38 cellular contexts compared by ENCODE assay signal in genomic region chr14:49381778-49382177, GRCh38.
"Had no signal": no experiment of that assay in that cellular context is flagged by ENCODE, and none has a peak within 500 bp of the region (broad histone marks: within the 10 kb centered on the region; RNA-seq: fewer than 3 reads in every experiment).

No MANE protein-coding gene starts in this region.

- H3K4me1 ChIP-seq: adrenal gland, ascending aorta, body of pancreas, breast epithelium had no signal

- H3K4me1 Mint-ChIP-seq: activated naive CD4-positive, alpha-beta T cell treated with anti-CD3 and anti-CD28 coated beads, Interleukin-2, amount 10 ng/mL, durations not matched to agents 7 days and 5 days; activated naive CD4-positive, alpha-beta T cell treated with anti-CD3 and anti-CD28 coated beads, Interleukin-2, amount 50 U/mL, for 24 hours; activated naive CD8-positive, alpha-beta T cell treated with anti-CD3 and anti-CD28 coated beads for 36 hours; activated naive CD8-positive, alpha-beta T cell treated with anti-CD3 and anti-CD28 coated beads, Interleukin-2, amount 10 ng/mL, durations not matched to agents 7 days and 5 days; activated naive CD8-positive, alpha-beta T cell treated with anti-CD3 and anti-CD28 coated beads, Interleukin-2, amount 50 U/mL, for 24 hours; activated T-helper 17 cell treated with anti-CD3 and anti-CD28 coated beads, Interleukin-2, amount 50 U/mL, for 72 hours; brain; central memory CD8-positive, alpha-beta T cell had no signal

- H3K9me3 Mint-ChIP-seq: activated naive CD4-positive, alpha-beta T cell treated with anti-CD3 and anti-CD28 coated beads for 36 hours; activated naive CD4-positive, alpha-beta T cell treated with anti-CD3 and anti-CD28 coated beads, Interleukin-2, amount 10 ng/mL, durations not matched to agents 7 days and 5 days; activated naive CD8-positive, alpha-beta T cell treated with anti-CD3 and anti-CD28 coated beads, Interleukin-2, amount 10 ng/mL, durations not matched to agents 7 days and 5 days had no signal

- H3K27ac Mint-ChIP-seq: activated naive CD4-positive, alpha-beta T cell treated with anti-CD3 and anti-CD28 coated beads for 36 hours; activated naive CD4-positive, alpha-beta T cell treated with anti-CD3 and anti-CD28 coated beads, Interleukin-2, amount 10 ng/mL, durations not matched to agents 7 days and 5 days; activated naive CD4-positive, alpha-beta T cell treated with anti-CD3 and anti-CD28 coated beads, Interleukin-2, amount 50 U/mL, for 24 hours; activated naive CD4-positive, alpha-beta T cell treated with anti-CD3 and anti-CD28 coated beads, Interleukin-2, amount 50 U/mL, for 72 hours; activated naive CD8-positive, alpha-beta T cell; activated naive CD8-positive, alpha-beta T cell treated with anti-CD3 and anti-CD28 coated beads for 36 hours; activated naive CD8-positive, alpha-beta T cell treated with anti-CD3 and anti-CD28 coated beads, Interleukin-2, amount 10 ng/mL, durations not matched to agents 7 days and 5 days; activated naive CD8-positive, alpha-beta T cell treated with anti-CD3 and anti-CD28 coated beads, Interleukin-2, amount 50 U/mL, for 24 hours; activated T-cell treated with anti-CD3 and anti-CD28 coated beads, Interleukin-2, amount 50 U/mL, for 24 hours; activated T-cell treated with anti-CD3 and anti-CD28 coated beads, Interleukin-2, amount 50 U/mL, for 72 hours; activated T-helper 1 cell treated with anti-CD3 and anti-CD28 coated beads, Interleukin-12 subunit alpha, Interleukin-12 subunit beta, Interleukin-2, Interleukin-4 antibody, amounts not matched to agents 30 ng/mL and 10 ng/mL and 1 ng/mL, durations not matched to agents 14 hours and 24 hours and 36 hours; activated T-helper 17 cell treated with anti-CD3 and anti-CD28 coated beads, Interleukin-2, amount 50 U/mL, for 72 hours; activated T-helper 2 cell treated with anti-CD3 and anti-CD28 coated beads, Interferon-gamma antibody, Interleukin-2, Interleukin-4, amounts not matched to agents 10 μg/mL and 5 μg/mL and 100 μg/mL, durations not matched to agents 14 hours and 24 hours and 36 hours; brain had no signal

- H3K27me3 ChIP-seq: adrenal gland, ascending aorta, body of pancreas, brain microvascular endothelial cell, breast epithelium, cardiac muscle cell had no signal

- H3K4me3 ChIP-seq: adrenal gland, ascending aorta, body of pancreas, breast epithelium, cardiac muscle cell had no signal

- ATAC-seq: activated naive CD4-positive, alpha-beta T cell treated with anti-CD3 and anti-CD28 coated beads, Interleukin-2, amount 50 U/mL, for 72 hours; activated naive CD8-positive, alpha-beta T cell treated with anti-CD3 and anti-CD28 coated beads, Interleukin-2, amount 50 U/mL, for 24 hours; activated T-cell treated with anti-CD3 and anti-CD28 coated beads, Interleukin-2, amount 50 U/mL, for 4 hours; activated T-cell treated with anti-CD3 and anti-CD28 coated beads, Interleukin-2, amount 50 U/mL, for 72 hours; activated T-helper 17 cell treated with anti-CD3 and anti-CD28 coated beads, Interleukin-2, amount 50 U/mL, for 72 hours; body of pancreas had no signal

- H3K27me3 Mint-ChIP-seq: brain had no signal

- H3K27ac ChIP-seq: adrenal gland, ascending aorta, body of pancreas, brain microvascular endothelial cell, breast epithelium, cardiac muscle cell had no signal

- H3K36me3 Mint-ChIP-seq: activated naive CD4-positive, alpha-beta T cell treated with anti-CD3 and anti-CD28 coated beads, Interleukin-2, amount 10 ng/mL, durations not matched to agents 7 days and 5 days; activated naive CD4-positive, alpha-beta T cell treated with anti-CD3 and anti-CD28 coated beads, Interleukin-2, amount 50 U/mL, for 24 hours; activated naive CD8-positive, alpha-beta T cell; activated naive CD8-positive, alpha-beta T cell treated with anti-CD3 and anti-CD28 coated beads for 36 hours; activated naive CD8-positive, alpha-beta T cell treated with anti-CD3 and anti-CD28 coated beads, Interleukin-2, amount 10 ng/mL, durations not matched to agents 7 days and 5 days; brain had no signal

- DNase-seq: activated effector memory CD4-positive, alpha-beta T cell treated with anti-CD3 and anti-CD28 coated beads, Interleukin-2, amount 50 U/mL, for 16 hours; activated effector memory CD4-positive, alpha-beta T cell treated with Interleukin-2 at 50 U/mL for 16 hours; activated gamma-delta T cell; activated gamma-delta T cell treated with Interleukin-2 at 50 U/mL for 16 hours; activated naive CD4-positive, alpha-beta T cell; activated naive CD4-positive, alpha-beta T cell treated with anti-CD3 and anti-CD28 coated beads for 36 hours; activated naive CD4-positive, alpha-beta T cell treated with anti-CD3 and anti-CD28 coated beads, Interleukin-2, amount 10 ng/mL, durations not matched to agents 7 days and 5 days; activated naive CD4-positive, alpha-beta T cell treated with anti-CD3 and anti-CD28 coated beads, Interleukin-2, amount 50 U/mL, for 16 hours; activated naive CD4-positive, alpha-beta T cell treated with Interleukin-2 at 50 U/mL for 16 hours; activated naive CD8-positive, alpha-beta T cell treated with anti-CD3 and anti-CD28 coated beads for 36 hours; activated naive CD8-positive, alpha-beta T cell treated with anti-CD3 and anti-CD28 coated beads, Interleukin-2, amount 10 ng/mL, durations not matched to agents 7 days and 5 days; activated naive CD8-positive, alpha-beta T cell treated with anti-CD3 and anti-CD28 coated beads, Interleukin-2, amount 50 U/mL, for 24 hours; activated T-cell treated with anti-CD3 and anti-CD28 coated beads, Interleukin-2, amount 50 U/mL, for 1 hour; activated T-cell treated with anti-CD3 and anti-CD28 coated beads, Interleukin-2, amount 50 U/mL, for 24 hours; activated T-cell treated with anti-CD3 and anti-CD28 coated beads, Interleukin-2, amount 50 U/mL, for 4 hours; activated T-cell treated with anti-CD3 and anti-CD28 coated beads, Interleukin-2, amount 50 U/mL, for 48 hours; activated T-cell treated with anti-CD3 and anti-CD28 coated beads, Interleukin-2, amount 50 U/mL, for 72 hours; adrenal gland; amniotic stem cell; amygdala; anterior cingulate cortex; aorta; body of pancreas; brain microvascular endothelial cell; caudate nucleus; central memory CD4-positive, alpha-beta T cell; cerebellar nuclear complex had no signal

- H3K36me3 ChIP-seq: adrenal gland, ascending aorta, brain microvascular endothelial cell, breast epithelium, cardiac muscle cell had no signal

- H3K4me3 Mint-ChIP-seq: activated naive CD4-positive, alpha-beta T cell treated with anti-CD3 and anti-CD28 coated beads for 36 hours; activated naive CD4-positive, alpha-beta T cell treated with anti-CD3 and anti-CD28 coated beads, Interleukin-2, amount 10 ng/mL, durations not matched to agents 7 days and 5 days; activated naive CD4-positive, alpha-beta T cell treated with anti-CD3 and anti-CD28 coated beads, Interleukin-2, amount 50 U/mL, for 24 hours; activated naive CD8-positive, alpha-beta T cell; activated naive CD8-positive, alpha-beta T cell treated with anti-CD3 and anti-CD28 coated beads for 36 hours; activated naive CD8-positive, alpha-beta T cell treated with anti-CD3 and anti-CD28 coated beads, Interleukin-2, amount 10 ng/mL, durations not matched to agents 7 days and 5 days; activated naive CD8-positive, alpha-beta T cell treated with anti-CD3 and anti-CD28 coated beads, Interleukin-2, amount 50 U/mL, for 24 hours; activated T-cell treated with anti-CD3 and anti-CD28 coated beads, Interleukin-2, amount 50 U/mL, for 24 hours; activated T-cell treated with anti-CD3 and anti-CD28 coated beads, Interleukin-2, amount 50 U/mL, for 4 hours; activated T-cell treated with anti-CD3 and anti-CD28 coated beads, Interleukin-2, amount 50 U/mL, for 72 hours; activated T-helper 1 cell treated with anti-CD3 and anti-CD28 coated beads, Interleukin-12 subunit alpha, Interleukin-12 subunit beta, Interleukin-2, Interleukin-4 antibody, amounts not matched to agents 30 ng/mL and 10 ng/mL and 1 ng/mL, durations not matched to agents 14 hours and 24 hours and 36 hours; activated T-helper 17 cell treated with anti-CD3 and anti-CD28 coated beads, Interleukin-2, amount 50 U/mL, for 72 hours; brain; central memory CD8-positive, alpha-beta T cell had no signal

- H3K9me3 ChIP-seq: adrenal gland, ascending aorta, body of pancreas, breast epithelium had no signal
